ENCODE assay signal across 8 cellular contexts in the genomic region with DNA sequence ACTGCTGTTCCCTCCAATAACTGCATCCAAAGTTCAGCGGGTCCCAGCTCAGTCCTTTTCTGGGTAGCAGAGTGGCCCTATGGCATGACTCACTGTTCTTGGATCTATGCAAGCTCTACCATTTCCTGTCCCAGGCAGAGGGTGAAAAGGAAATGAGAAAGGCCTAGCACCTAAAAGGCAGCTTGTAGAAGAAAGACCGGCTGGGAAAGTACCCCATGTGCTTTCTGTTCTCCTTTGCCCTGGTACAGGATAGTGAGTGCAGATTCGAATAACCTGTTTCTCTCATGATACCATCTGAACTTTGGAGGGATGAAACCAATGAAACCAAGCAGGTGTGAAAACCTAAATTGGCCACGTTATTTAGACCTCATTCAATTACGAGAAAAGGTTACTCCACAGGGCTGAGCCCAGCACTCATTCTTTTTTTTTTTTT. TPM values are rescaled to one million over a fixed set of nuclear protein-coding genes. Genes with fewer than 3 reads are reported as not detected.
A peak's percentile ranks its signal among the peaks of the same experiment; 100 is the strongest.
DNase-seq lines count a peak whose midpoint lies in the region; ATAC-seq and TF ChIP-seq lines count a peak whose summit lies in the region.

No MANE protein-coding gene starts in this region.

- H3K27ac ChIP-seq in GM23248 = no peak overlapping the region
- H3K27ac ChIP-seq in left lung = no peak overlapping the region
- H3K27ac ChIP-seq in upper lobe of left lung = peak overlapping the region in 1 of 4 donors; percentile 7

- H2AFZ ChIP-seq in GM23248 = no peak overlapping the region

- H3K4me1 ChIP-seq in GM23248 (ENCODE audit: insufficient read depth) (no peaks in the 10 kb centered on the region), left lung (peaks cover 0 to 13% of the 10 kb centered on the region in 2 donors), upper lobe of left lung (peaks cover 0 to 10% (median 2%) of the 10 kb centered on the region in 4 donors)

- H3K36me3 ChIP-seq in GM23248 (ENCODE audit: low read depth) (peaks cover 13% of the 10 kb centered on the region), MG63 (no peaks in the 10 kb centered on the region; the same call in 1 of the 2 replicates), left lung (peaks cover 0 to 35% of the 10 kb centered on the region in 2 donors), upper lobe of left lung (peaks cover 13 to 40% (median 29%) of the 10 kb centered on the region in 4 donors)

- no peaks in the 10 kb centered on the region for H3K79me2 ChIP-seq in GM23248 (ENCODE audit: insufficient read depth)

- peak in 1 of 4 donors; percentile 10 for TF ChIP-seq POLR2A in upper lobe of left lung (IDR thresholded peaks at IDR 0.05)

- TF ChIP-seq CTCF in GM12864 (IDR thresholded peaks at IDR 0.05; ENCODE audit: low read depth, low read length, missing control alignments) (no peak), left lung (IDR thresholded peaks at IDR 0.05) (no peak), upper lobe of left lung (IDR thresholded peaks at IDR 0.05) (no peak)

- DNase-seq in GM12864 (ENCODE audit: low read depth) (peak; percentile 99), GM23248 (peak; percentile 43), MG63 (peak; percentile 28), left lung (no peak), upper lobe of left lung (peak in 1 of 2 donors; percentile 52), NCI-H2227 (lab: John Stamatoyannopoulos, UW; ENCODE audit: unreplicated experiment) (no peak), NCI-H1694 treated with DMSO at 0.1 percent for 48 hours (lab: John Stamatoyannopoulos, UW) (no peak)
- peak; percentile 44 to 59 for DNase-seq in activated CD8-positive, alpha-beta memory T cell treated with anti-CD3 and anti-CD28 coated beads for 4 hours (ENCODE audit: low read depth in 2 of 2)

- in situ Hi-C loops in GM23248 (cut with MboI) = no loop called here

- WGBS in GM23248 (ENCODE audit: low coverage in 1 of 2, low lambda C conversion rate in 2 of 2, missing lambda C conversion rate in 2 of 2), 2 experiments = 96 to 98% methylated on average over 5 of the region's 5 CpGs
- WGBS in upper lobe of left lung, 2 donors = 45 to 66% methylated on average over 5 of the region's 5 CpGs

- H4K20me1 ChIP-seq in GM23248 (ENCODE audit: insufficient read depth) = no peaks in the 10 kb centered on the region

- H3K4me3 ChIP-seq in GM12864 (ENCODE audit: low read depth, low read length) = no peak overlapping the region
- no peak overlapping the region for H3K4me3 ChIP-seq in GM23248
- H3K4me3 ChIP-seq in MG63 = no peak overlapping the region
- no peak overlapping the region for H3K4me3 ChIP-seq in left lung
- no peak overlapping the region for H3K4me3 ChIP-seq in upper lobe of left lung

- H3K9me2 ChIP-seq in GM23248 (ENCODE audit: insufficient read depth) = no peaks in the 10 kb centered on the region

- no peak overlapping the region for H3K9ac ChIP-seq in GM23248

- no peaks in the 10 kb centered on the region for H3K9me3 ChIP-seq in GM23248 (ENCODE audit: low read depth)
- no peaks in the 10 kb centered on the region for H3K9me3 ChIP-seq in MG63
- no peaks in the 10 kb centered on the region for H3K9me3 ChIP-seq in left lung
- H3K9me3 ChIP-seq in upper lobe of left lung = no peaks in the 10 kb centered on the region

- H3K27me3 ChIP-seq in GM23248 (replicated peaks; ENCODE audit: insufficient read depth) (no peaks in the 10 kb centered on the region), MG63 (no peaks in the 10 kb centered on the region), left lung (no peaks in the 10 kb centered on the region), upper lobe of left lung (no peaks in the 10 kb centered on the region)

- peak; percentile 83 for ATAC-seq in left lung
- ATAC-seq in upper lobe of left lung (ENCODE audit: low FRiP score in 2 of 2) = peak; percentile 43 to 66

- H3F3A ChIP-seq in GM23248 (ENCODE audit: insufficient read depth) = no peaks in the 10 kb centered on the region

- intact Hi-C loops in left lung (cut with DNase I) = no loop called here

- TF ChIP-seq EP300 in upper lobe of left lung (IDR thresholded peaks at IDR 0.05) = no peak

- H3K4me2 ChIP-seq in GM23248 (ENCODE audit: unreplicated experiment) = no peak overlapping the region

RNA-seq across cellular contexts. Expression of a gene that starts 12.7 kb away (rescaled TPM):
- 1.9 and 3.0 TPM in 2 replicates for total RNA-seq in GM23248 (2014; rRNA removed; shearing (Covaris generic))
- polyA plus RNA-seq in GM23248 (2016; fragmentation: Nextera tagmentation; extraction: Ambion mirVana) = 1.1 and 1.4 TPM in 2 replicates
- total RNA-seq in MG63 (2014; rRNA removed; shearing (Covaris generic); ENCODE audit: low replicate concordance) = 6.9 and 13.0 TPM in 2 replicates
- total RNA-seq in left lung = 1 to 10 TPM; 1.9 TPM
- 1 to 10 TPM in 2 of 6 donors, under 1 TPM in 2, not detected in 2; 0.49 to 1.7 (median 0.81) TPM for total RNA-seq in upper lobe of left lung

RNA-seq across cellular contexts. Expression of a gene that starts 15.0 kb away (rescaled TPM):
- total RNA-seq in GM23248 (2014; rRNA removed; shearing (Covaris generic)) = 2.5 and 4.0 TPM in 2 replicates
- polyA plus RNA-seq in GM23248 (2016; fragmentation: Nextera tagmentation; extraction: Ambion mirVana) = 2.6 and 2.8 TPM in 2 replicates
- 12.0 and 12.3 TPM in 2 replicates for total RNA-seq in MG63 (2014; rRNA removed; shearing (Covaris generic); ENCODE audit: low replicate concordance)
- total RNA-seq in left lung (1 to 10 TPM; 1.1 to 2.1 TPM), upper lobe of left lung (10 to 100 TPM in 1 of 6 donors, 1 to 10 TPM in 3, under 1 TPM in 1, not detected in 1; 0.46 to 15.7 (median 2.5) TPM)

RNA-seq across cellular contexts. Expression of a gene that starts 42.4 kb away (rescaled TPM):
- 28.6 and 38.4 TPM in 2 replicates for total RNA-seq in GM23248 (2014; rRNA removed; shearing (Covaris generic))
- polyA plus RNA-seq in GM23248 (2016; fragmentation: Nextera tagmentation; extraction: Ambion mirVana) = 113 and 114 TPM in 2 replicates
- 2.4 and 23.4 TPM in 2 replicates for total RNA-seq in MG63 (2014; rRNA removed; shearing (Covaris generic); ENCODE audit: low replicate concordance)
- total RNA-seq in left lung (10 to 100 TPM; 33.0 to 37.6 TPM), upper lobe of left lung (10 to 100 TPM in 4 of 6 donors, 1 to 10 TPM in 1, not detected in 1; 9.8 to 38.7 (median 36.5) TPM)

RNA-seq across cellular contexts. Expression of a gene that starts 42.6 kb away (rescaled TPM):
- 270 and 418 TPM in 2 replicates for total RNA-seq in GM23248 (2014; rRNA removed; shearing (Covaris generic))
- polyA plus RNA-seq in GM23248 (2016; fragmentation: Nextera tagmentation; extraction: Ambion mirVana) = 331 and 350 TPM in 2 replicates
- total RNA-seq in MG63 (2014; rRNA removed; shearing (Covaris generic); ENCODE audit: low replicate concordance) = 63.4 and 127 TPM in 2 replicates
- 100 to 1,000 TPM; 143 to 194 TPM for total RNA-seq in left lung
- 100 to 1,000 TPM in 4 of 6 donors, 10 to 100 TPM in 2; 49.2 to 200 (median 126) TPM for total RNA-seq in upper lobe of left lung

Comparison
In these comparisons a context has a peak if more than half of its experiments do, and no peak if none do; other contexts are left out.
1. DNase-seq: peak in GM12864 (single experiment), GM23248 (single experiment), MG63 (single experiment) and activated CD8-positive, alpha-beta memory T cell treated with anti-CD3 and anti-CD28 coated beads for 4 hours (2 of 2); none in left lung (0 of 2), NCI-H2227 (single experiment) and NCI-H1694 treated with DMSO at 0.1 percent for 48 hours (single experiment).